In the genomic region with DNA sequence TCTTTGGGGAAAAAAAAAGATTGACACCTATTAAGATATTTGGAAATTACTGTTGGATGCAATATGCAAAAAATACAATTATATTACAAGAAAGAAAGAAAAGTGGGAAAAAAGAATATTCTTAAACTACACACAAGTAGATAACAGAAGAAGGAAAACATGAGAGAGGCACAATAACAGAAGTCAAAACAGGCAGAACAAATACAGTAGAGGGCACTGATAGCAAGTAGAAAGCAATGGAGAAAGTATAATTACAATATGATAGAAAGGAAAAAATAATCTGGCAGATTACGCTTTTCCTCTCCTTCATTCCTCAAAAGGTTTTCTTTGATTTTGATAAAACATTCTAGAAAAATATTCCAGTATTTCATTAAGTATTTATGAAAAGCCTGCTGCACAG, we compare ENCODE assay signal across 1 cellular context.
TF ChIP-seq lines count a peak whose summit lies in the region.

No MANE protein-coding gene starts in this region.

TF ChIP-seq in SK-N-SH treated with all-trans-retinoic acid at 6 μM for 48 hours, 23 proteins besides CTCF, POLR2A, EP300 and RAD21 (continued from another document):
- TF ChIP-seq ZNF70 (CRISPR knock-in tag; IDR thresholded peaks at IDR 0.05) (no peak), ISL1 (CRISPR knock-in tag; IDR thresholded peaks at IDR 0.05) (no peak), POU6F1 (CRISPR knock-in tag; IDR thresholded peaks at IDR 0.05; ENCODE audit: borderline replicate concordance, low read depth) (no peak)
TF ChIP-seq in SK-N-SH treated with all-trans-retinoic acid at 6 μM for 48 hours: peak in this region for 0.
